ENCODE assay signal across 8 cellular contexts in the genomic region with DNA sequence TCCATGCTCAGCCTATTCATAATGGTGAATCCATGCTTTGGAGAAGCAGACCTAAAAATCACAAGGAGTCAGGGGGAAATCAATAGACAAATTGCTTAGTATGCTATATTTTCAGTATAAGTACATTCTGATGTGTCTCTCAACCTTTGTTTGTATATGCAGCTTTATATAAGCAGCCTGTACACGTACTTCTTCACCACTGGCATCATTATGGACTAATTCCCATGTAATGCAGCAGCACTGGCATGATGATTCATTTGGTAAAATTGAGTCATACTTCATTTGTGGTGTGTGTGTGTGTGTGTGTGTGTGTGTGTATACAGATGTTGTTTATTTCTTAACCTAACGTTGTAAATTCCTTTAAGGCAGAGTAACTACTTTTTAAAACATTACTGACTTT. TPM values are rescaled to one million over a fixed set of nuclear protein-coding genes. Genes with fewer than 3 reads are reported as not detected.
DNase-seq lines count a peak whose midpoint lies in the region; ATAC-seq lines count a peak whose summit lies in the region.

No MANE protein-coding gene starts in this region.

- H3K36me3 Mint-ChIP-seq in activated CD4-positive, alpha-beta memory T cell treated with anti-CD3 and anti-CD28 coated beads for 36 hours, result peaks cover 41% of the 10 kb centered on the region

- no peaks in the 10 kb centered on the region for H3K9me3 Mint-ChIP-seq in activated CD4-positive, alpha-beta memory T cell treated with anti-CD3 and anti-CD28 coated beads for 36 hours

- intact Hi-C loops in activated CD4-positive, alpha-beta memory T cell treated with anti-CD3 and anti-CD28 coated beads for 36 hours (cut with micrococcal nuclease), result no loop called here
- intact Hi-C loops in head of caudate nucleus (cut with DNase I) (no loop called here), posterior vena cava (cut with DNase I) (no loop called here)

- CTCF ChIA-PET in activated CD4-positive, alpha-beta memory T cell treated with anti-CD3 and anti-CD28 coated beads for 36 hours (lab: Charles Lee), result interaction anchor here (1.7 to 2.7 kb wide), 2 partner anchors 53 to 202 kb away, joined by 6 to 8 read pairs; no protein-coding TSS in a partner anchor

- H3K27me3 Mint-ChIP-seq in activated CD4-positive, alpha-beta memory T cell treated with anti-CD3 and anti-CD28 coated beads for 36 hours, result no peaks in the 10 kb centered on the region

- peaks cover 38% of the 10 kb centered on the region for H3K4me1 Mint-ChIP-seq in activated CD4-positive, alpha-beta memory T cell treated with anti-CD3 and anti-CD28 coated beads for 36 hours (ENCODE audit: low read depth)

- H3K4me3 Mint-ChIP-seq in activated CD4-positive, alpha-beta memory T cell treated with anti-CD3 and anti-CD28 coated beads for 36 hours, result no peak overlapping the region

- POLR2A ChIA-PET in activated CD4-positive, alpha-beta memory T cell treated with anti-CD3 and anti-CD28 coated beads for 36 hours (lab: Charles Lee), result interaction anchor here (1.5 kb wide), 1 partner anchor 10 kb away, joined by 4 read pairs; no protein-coding TSS in a partner anchor

- ATAC-seq in GM19328 (IDR thresholded peaks at IDR 0.05; ENCODE audit: unreplicated experiment), result no peak

- peak overlapping the region; percentile 65 for H3K27ac Mint-ChIP-seq in activated CD4-positive, alpha-beta memory T cell treated with anti-CD3 and anti-CD28 coated beads for 36 hours

- DNase-seq in A172 (ENCODE audit: low spot score) (peak; percentile 52), HK-2 (ENCODE audit: unreplicated experiment) (peak; percentile 11), iris pigment epithelial cell (ENCODE audit: low read depth) (peak; percentile 96), head of caudate nucleus (no peak), mesenteric fat pad (ENCODE audit: low spot score) (no peak), posterior vena cava (ENCODE audit: low spot score) (no peak)
- DNase-seq in activated CD4-positive, alpha-beta memory T cell treated with anti-CD3 and anti-CD28 coated beads for 36 hours, result peak; percentile 11

RNA-seq across cellular contexts. Expression of a gene that starts 10.9 kb away (rescaled TPM):
- total RNA-seq in A172 (2014; rRNA removed; shearing (Covaris generic)), result 4.9 and 9.6 TPM in 2 replicates
- 10 to 100 TPM; 13.1 to 13.4 TPM for total RNA-seq in activated CD4-positive, alpha-beta memory T cell treated with anti-CD3 and anti-CD28 coated beads for 36 hours
- total RNA-seq in mesenteric fat pad, result 8.0 TPM
- 10 to 100 TPM; 14.6 to 18.0 TPM for total RNA-seq in posterior vena cava

RNA-seq across cellular contexts. Expression of a gene that starts 59.4 kb away (rescaled TPM):
- 0.05 and 0.22 TPM in 2 replicates for total RNA-seq in A172 (2014; rRNA removed; shearing (Covaris generic))
- total RNA-seq in activated CD4-positive, alpha-beta memory T cell treated with anti-CD3 and anti-CD28 coated beads for 36 hours, result under 1 TPM; 0.07 to 0.12 TPM
- total RNA-seq in mesenteric fat pad (6.8 TPM), posterior vena cava (10 to 100 TPM; 71.3 to 71.8 TPM)

Comparison
In these comparisons a context has a peak if more than half of its experiments do, and no peak if none do; other contexts are left out.
1. DNase-seq: peak in A172 (single experiment), HK-2 (single experiment), activated CD4-positive, alpha-beta memory T cell treated with anti-CD3 and anti-CD28 coated beads for 36 hours (single experiment) and iris pigment epithelial cell (single experiment); none in head of caudate nucleus (0 of 42), mesenteric fat pad (single experiment) and posterior vena cava (single experiment).